Comparison of ENCODE assay signal across 20 cellular contexts in the genomic region with DNA sequence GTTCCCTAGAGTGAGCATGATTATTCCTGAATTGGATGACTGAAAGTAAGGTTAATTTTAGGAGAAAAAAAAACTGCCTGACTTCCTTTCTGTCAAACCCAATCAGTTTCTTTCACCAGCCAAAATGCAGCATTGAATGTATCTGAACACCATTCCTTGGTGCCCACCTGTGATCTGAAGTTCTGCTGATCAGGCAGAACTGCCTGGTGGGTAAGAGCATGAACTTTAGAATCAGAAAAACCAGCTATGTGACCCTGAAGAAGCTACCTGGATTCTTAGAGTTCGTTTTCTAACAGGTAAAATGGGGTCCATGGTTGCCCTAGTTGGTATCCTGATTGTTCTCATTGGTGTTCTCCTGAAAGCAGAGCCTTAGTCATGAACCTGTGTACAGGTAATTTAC.
DNase-seq lines count a peak whose midpoint lies in the region; ATAC-seq, FAIRE-seq and TF ChIP-seq lines count a peak whose summit lies in the region.
"Had no signal": no experiment of that assay in that cellular context is flagged by ENCODE, and none has a peak within 500 bp of the region (broad histone marks: within the 10 kb centered on the region; RNA-seq: fewer than 3 reads in every experiment).

No MANE protein-coding gene starts in this region.

- no peak overlapping the region for H3K27ac Mint-ChIP-seq in osteocyte (ENCODE audit: unreplicated experiment)
- H3K27ac Mint-ChIP-seq: B cell; CD4-positive, alpha-beta T cell; CD8-positive, alpha-beta T cell had no signal

- ATAC-seq in A549 (no peak), HG03469 (IDR thresholded peaks at IDR 0.05; ENCODE audit: unreplicated experiment) (no peak), HG02885 (IDR thresholded peaks at IDR 0.05; ENCODE audit: poor library complexity, unreplicated experiment) (no peak)
- ATAC-seq: CD8-positive, alpha-beta T cell had no signal

- H3K27me3 Mint-ChIP-seq in osteocyte (ENCODE audit: unreplicated experiment), result no peaks in the 10 kb centered on the region

- no peak for FAIRE-seq in A549 (lab: Jason Lieb, UNC)
- FAIRE-seq: A204.1, D721Med, G401.6, GM12891, GM19239 had no signal

- TF ChIP-seq EP300 in A549 (IDR thresholded peaks at IDR 0.05), result no peak

- H3K4me1 Mint-ChIP-seq in osteocyte (ENCODE audit: unreplicated experiment), result no peaks in the 10 kb centered on the region
- H3K4me1 Mint-ChIP-seq: B cell had no signal

- H3K9me3 Mint-ChIP-seq in osteocyte (ENCODE audit: unreplicated experiment), result peaks cover 9% of the 10 kb centered on the region
- H3K9me3 Mint-ChIP-seq: CD8-positive, alpha-beta T cell had no signal

- DNase-seq in A549 (ENCODE audit: low read depth in 1 of 2, low spot score in 1 of 2), result no peak
- DNase-seq in osteocyte (ENCODE audit: extremely low spot score, unreplicated experiment), result peak; percentile 15
- DNase-seq: 8988T; AML-193; Calu3; CD4-positive, alpha-beta T cell; CD8-positive, alpha-beta T cell; GF-D8 had no signal

- H3K4me3 ChIP-seq in A549, result no peak overlapping the region
- H3K4me3 ChIP-seq: BLaER1 treated with 17β-estradiol and CSF1 and Interleukin-3, amounts not matched to agents 10 nM and 100 nM had no signal

- TF ChIP-seq CTCF in A549 (IDR thresholded peaks at IDR 0.05) (no peak), VCaP (conservative IDR thresholded peaks at IDR 0.05) (no peak), osteocyte (IDR thresholded peaks at IDR 0.05) (no peak)

- no peaks in the 10 kb centered on the region for H3K36me3 Mint-ChIP-seq in osteocyte (ENCODE audit: unreplicated experiment)
- H3K36me3 Mint-ChIP-seq: CD8-positive, alpha-beta T cell had no signal

- H3K4me2 ChIP-seq in A549, result no peak overlapping the region
- H3K4me2 ChIP-seq: BLaER1 treated with 17β-estradiol and CSF1 and Interleukin-3, amounts not matched to agents 10 nM and 100 nM had no signal

- no peak for TF ChIP-seq POLR2A in A549 (IDR thresholded peaks at IDR 0.05; ENCODE audit: low read length)

- WGBS in A549 (ENCODE audit: missing lambda C conversion rate), result 0% methylated on average over 1 of the region's 1 CpG

- H3K4me1 ChIP-seq in A549, result peaks cover 5% of the 10 kb centered on the region; the same call in 1 of the 3 replicates

- H3K27ac ChIP-seq in A549 (no peak overlapping the region), VCaP (peak overlapping the region; percentile 23; the same call in 1 of the 2 replicates)
- H3K27ac ChIP-seq: BLaER1 treated with 17β-estradiol and CSF1 and Interleukin-3, amounts not matched to agents 10 nM and 100 nM; C4-2B had no signal

- H3K9me3 ChIP-seq in A549, result peaks cover 3% of the 10 kb centered on the region; the same call in 1 of the 3 replicates
- H3K9me3 ChIP-seq: BLaER1 treated with 17β-estradiol and CSF1 and Interleukin-3, amounts not matched to agents 10 nM and 100 nM; Caco-2 had no signal

- TF ChIP-seq RAD21 in A549 (conservative IDR thresholded peaks at IDR 0.05 in 1 of 2, IDR thresholded peaks at IDR 0.05 in 1 of 2), result no peak

- H3K4me3 Mint-ChIP-seq in osteocyte (ENCODE audit: unreplicated experiment), result no peak overlapping the region
- H3K4me3 Mint-ChIP-seq: B cell; CD4-positive, alpha-beta T cell; CD8-positive, alpha-beta T cell had no signal

- CTCF ChIA-PET in A549 (lab: Yijun Ruan, JAX), result interaction anchor here (0.5 to 2.1 kb wide), 10 partner anchors 12 to 1145 kb away, joined by 3 to 11 read pairs (median 4); no protein-coding TSS in a partner anchor

- POLR2A ChIA-PET in A549 (lab: Yijun Ruan, JAX), result interaction anchor here (0.5 to 1.2 kb wide), 2 partner anchors 488 to 1086 kb away, joined by 3 to 6 read pairs; partner anchors contain the start of gene TBX3

TF ChIP-seq in A549, 52 proteins besides CTCF, POLR2A, EP300 and RAD21:
- TF ChIP-seq USF2 (IDR thresholded peaks at IDR 0.05), result no peak
- TF ChIP-seq MAFK (IDR thresholded peaks at IDR 0.05; ENCODE audit: partially characterized antibody), result peak; percentile 47
- no peak for TF ChIP-seq BHLHE40 (IDR thresholded peaks at IDR 0.05; ENCODE audit: low read depth, low read length)
- TF ChIP-seq, protein P1, sequence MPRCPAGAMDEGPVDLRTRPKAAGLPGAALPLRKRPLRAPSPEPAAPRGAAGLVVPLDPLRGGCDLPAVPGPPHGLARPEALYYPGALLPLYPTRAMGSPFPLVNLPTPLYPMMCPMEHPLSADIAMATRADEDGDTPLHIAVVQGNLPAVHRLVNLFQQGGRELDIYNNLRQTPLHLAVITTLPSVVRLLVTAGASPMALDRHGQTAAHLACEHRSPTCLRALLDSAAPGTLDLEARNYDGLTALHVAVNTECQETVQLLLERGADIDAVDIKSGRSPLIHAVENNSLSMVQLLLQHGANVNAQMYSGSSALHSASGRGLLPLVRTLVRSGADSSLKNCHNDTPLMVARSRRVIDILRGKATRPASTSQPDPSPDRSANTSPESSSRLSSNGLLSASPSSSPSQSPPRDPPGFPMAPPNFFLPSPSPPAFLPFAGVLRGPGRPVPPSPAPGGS (IDR thresholded peaks at IDR 0.05), result no peak
- TF ChIP-seq CHD4 (IDR thresholded peaks at IDR 0.05; ENCODE audit: borderline replicate concordance), result no peak
